Comparison of ENCODE assay signal across 1 cellular context in the genomic region with DNA sequence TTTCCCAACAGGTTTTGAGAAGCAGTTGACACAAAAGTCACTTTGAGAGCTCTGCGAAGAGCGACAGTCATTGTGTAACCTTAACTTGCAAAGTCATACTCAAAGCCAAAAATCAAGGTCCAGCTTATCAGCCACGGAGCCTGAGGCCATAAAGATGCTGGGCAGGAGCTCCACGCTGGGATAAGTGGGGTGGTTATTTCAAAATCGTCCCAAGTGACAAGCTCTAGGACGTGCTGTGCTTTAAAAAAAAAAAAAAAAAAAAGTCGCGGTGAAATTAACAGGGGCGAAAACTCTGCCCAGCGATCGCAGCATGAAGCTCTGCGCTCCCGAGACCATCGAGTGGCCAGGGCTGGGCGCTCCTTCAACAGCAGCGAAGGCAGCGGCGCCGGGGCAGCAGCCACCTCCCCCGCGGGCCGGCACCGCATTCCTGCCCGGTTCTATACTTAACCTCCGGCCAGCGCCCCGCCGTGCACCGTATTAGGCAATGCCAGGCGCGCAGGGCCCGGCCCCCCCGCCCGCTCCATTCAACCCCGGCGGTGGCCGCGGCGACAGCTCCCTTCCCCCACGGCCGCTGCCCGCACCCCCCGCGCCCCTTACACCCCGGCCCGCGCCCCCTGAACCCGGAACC.
TF ChIP-seq lines count a peak whose summit lies in the region.

No MANE protein-coding gene starts in this region.

TF ChIP-seq in endothelial cell of umbilical vein, 7 proteins besides CTCF, POLR2A, EP300 and RAD21 (continued from another document):
- TF ChIP-seq FOS (IDR thresholded peaks at IDR 0.05; ENCODE audit: borderline replicate concordance, insufficient read depth, low read length) (no peak), POLR2AphosphoS5 (IDR thresholded peaks at IDR 0.05; ENCODE audit: insufficient read depth, low read depth, low read length) (no peak), JUN (IDR thresholded peaks at IDR 0.05; ENCODE audit: borderline replicate concordance, insufficient read depth, insufficient read length, low read depth) (no peak), MAX (IDR thresholded peaks at IDR 0.05; ENCODE audit: insufficient read depth, insufficient read length) (no peak)
TF ChIP-seq in endothelial cell of umbilical vein: peak in this region for 0.
